2 cellular contexts compared by ENCODE assay signal in genomic region chr21:26801524-26801923, GRCh38.
TF ChIP-seq lines count a peak whose summit lies in the region.

No MANE protein-coding gene starts in this region.

TF ChIP-seq in liver, 16 proteins besides CTCF, POLR2A, EP300 and RAD21 (continued from another document):
- TF ChIP-seq REST (IDR thresholded peaks at IDR 0.05) (no peak), FOXA2 (IDR thresholded peaks at IDR 0.05) (no peak), SP1 (IDR thresholded peaks at IDR 0.05) (no peak), HNF4A (conservative IDR thresholded peaks at IDR 0.05) (no peak), HNF4G (IDR thresholded peaks at IDR 0.05) (no peak), MAX (IDR thresholded peaks at IDR 0.05) (no peak), ATF3 (IDR thresholded peaks at IDR 0.05) (no peak), JUND (IDR thresholded peaks at IDR 0.05) (no peak), EGR1 (IDR thresholded peaks at IDR 0.05; ENCODE audit: low read depth in 2 of 2) (no peak), ZBTB33 (IDR thresholded peaks at IDR 0.05) (no peak), NR2F2 (IDR thresholded peaks at IDR 0.05) (no peak), RXRA (IDR thresholded peaks at IDR 0.05) (no peak), FOXA1 (IDR thresholded peaks at IDR 0.05) (no peak), YY1 (IDR thresholded peaks at IDR 0.05) (no peak), TAF1 (conservative IDR thresholded peaks at IDR 0.05) (no peak)

TF ChIP-seq in HepG2, 621 proteins besides CTCF, POLR2A, EP300 and RAD21 (continued from another document):
- TF ChIP-seq LRRFIP1 (CRISPR knock-in tag; conservative IDR thresholded peaks at IDR 0.05) (no peak), ZFP36L1 (CRISPR knock-in tag; IDR thresholded peaks at IDR 0.05) (no peak), POLR2AphosphoS5 (IDR thresholded peaks at IDR 0.05; ENCODE audit: low read depth, low read length) (no peak)
